Comparison of ENCODE assay signal across 10 cellular contexts in the genomic region with DNA sequence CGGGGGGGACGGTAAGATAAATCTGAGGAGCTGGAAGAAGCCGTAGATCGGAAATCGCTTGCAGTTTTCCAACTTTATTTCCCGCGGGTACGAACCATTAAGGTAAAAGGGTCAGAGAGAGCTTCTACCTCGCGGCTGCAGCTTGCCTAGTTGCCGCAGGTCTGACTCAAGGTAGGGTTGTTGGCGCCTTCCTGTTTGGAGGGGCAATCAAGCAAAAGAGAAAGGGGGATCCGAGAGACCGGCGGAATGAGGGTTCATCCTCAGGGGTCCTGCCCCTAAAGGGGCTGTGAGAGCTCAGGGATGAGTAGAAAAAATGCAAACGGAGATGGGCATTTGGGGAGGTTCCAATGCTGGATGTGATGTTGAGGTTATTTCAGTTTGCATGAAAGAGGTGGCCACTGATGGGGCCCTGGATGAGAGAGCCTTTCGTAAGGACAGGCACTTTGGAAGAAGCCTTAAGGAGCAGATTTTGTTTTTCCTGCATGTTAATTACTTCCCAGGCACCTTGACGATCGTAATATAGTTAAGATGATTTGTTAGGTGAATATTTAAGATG. TPM values are rescaled to one million over a fixed set of nuclear protein-coding genes. Genes with fewer than 3 reads are reported as not detected.
A peak's percentile ranks its signal among the peaks of the same experiment; 100 is the strongest.
DNase-seq lines count a peak whose midpoint lies in the region; ATAC-seq and TF ChIP-seq lines count a peak whose summit lies in the region.
"Had no signal": no experiment of that assay in that cellular context is flagged by ENCODE, and none has a peak within 500 bp of the region (broad histone marks: within the 10 kb centered on the region; RNA-seq: fewer than 3 reads in every experiment).

No MANE protein-coding gene starts in this region.

- H3K36me3 Mint-ChIP-seq in activated CD4-positive, alpha-beta memory T cell treated with anti-CD3 and anti-CD28 coated beads for 36 hours = no peaks in the 10 kb centered on the region
- H3K36me3 Mint-ChIP-seq in activated CD4-positive, alpha-beta memory T cell treated with anti-CD3 and anti-CD28 coated beads, Interleukin-2, amount 10 ng/mL, durations not matched to agents 7 days and 5 days (ENCODE audit: low read depth) = no peaks in the 10 kb centered on the region
- H3K36me3 Mint-ChIP-seq in brain = no peaks in the 10 kb centered on the region
- H3K36me3 Mint-ChIP-seq: CD4-positive, CD25-positive, alpha-beta regulatory T cell had no signal

- no peak for ATAC-seq in GM21529 (IDR thresholded peaks at IDR 0.05; ENCODE audit: unreplicated experiment)

- H3K9ac ChIP-seq in mesenchymal stem cell (ENCODE audit: low read length) = no peak overlapping the region

- no peaks in the 10 kb centered on the region for H3K79me1 ChIP-seq in mesenchymal stem cell (replicated peaks; ENCODE audit: low read length, poor library complexity, severe bottlenecking)

- CTCF ChIA-PET in activated CD4-positive, alpha-beta memory T cell treated with anti-CD3 and anti-CD28 coated beads for 36 hours (lab: Charles Lee) = no interaction called here
- CTCF ChIA-PET in activated CD4-positive, alpha-beta memory T cell treated with anti-CD3 and anti-CD28 coated beads, Interleukin-2, amount 10 ng/mL, durations not matched to agents 7 days and 5 days (lab: Charles Lee) = no interaction called here

- peaks cover 58% of the 10 kb centered on the region for H3K27me3 Mint-ChIP-seq in activated CD4-positive, alpha-beta memory T cell treated with anti-CD3 and anti-CD28 coated beads for 36 hours
- H3K27me3 Mint-ChIP-seq in activated CD4-positive, alpha-beta memory T cell treated with anti-CD3 and anti-CD28 coated beads, Interleukin-2, amount 10 ng/mL, durations not matched to agents 7 days and 5 days = peaks cover 65% of the 10 kb centered on the region
- H3K27me3 Mint-ChIP-seq in brain = peaks cover 58% of the 10 kb centered on the region

- H2BK12ac ChIP-seq in mesenchymal stem cell (ENCODE audit: low read length in 2 of 2) = no peak overlapping the region

- H3K27ac Mint-ChIP-seq in activated CD4-positive, alpha-beta memory T cell treated with anti-CD3 and anti-CD28 coated beads for 36 hours = no peak overlapping the region
- no peak overlapping the region for H3K27ac Mint-ChIP-seq in activated CD4-positive, alpha-beta memory T cell treated with anti-CD3 and anti-CD28 coated beads, Interleukin-2, amount 10 ng/mL, durations not matched to agents 7 days and 5 days
- no peak overlapping the region for H3K27ac Mint-ChIP-seq in brain

- H3K4ac ChIP-seq in mesenchymal stem cell (ENCODE audit: low read depth in 1 of 2, low read length in 2 of 2) = no peak overlapping the region

- peak overlapping the region; percentile 9 for H3K4me3 Mint-ChIP-seq in activated CD4-positive, alpha-beta memory T cell treated with anti-CD3 and anti-CD28 coated beads for 36 hours
- H3K4me3 Mint-ChIP-seq in activated CD4-positive, alpha-beta memory T cell treated with anti-CD3 and anti-CD28 coated beads, Interleukin-2, amount 10 ng/mL, durations not matched to agents 7 days and 5 days = no peak overlapping the region
- H3K4me3 Mint-ChIP-seq in brain = peak overlapping the region; percentile 69 to 86 (median 79)

- H3K18ac ChIP-seq in mesenchymal stem cell (ENCODE audit: low read depth in 1 of 2, low read length in 2 of 2) = no peak overlapping the region

- no peaks in the 10 kb centered on the region for H3K36me3 ChIP-seq in mesenchymal stem cell (ENCODE audit: control insufficient read depth in 1 of 2, insufficient read depth in 2 of 2, low read depth in 1 of 2, low read length in 2 of 2)
- H3K36me3 ChIP-seq in tibial artery = no peaks in the 10 kb centered on the region
- H3K36me3 ChIP-seq in BE2C = no peaks in the 10 kb centered on the region

- intact Hi-C loops in activated CD4-positive, alpha-beta memory T cell treated with anti-CD3 and anti-CD28 coated beads for 36 hours (cut with micrococcal nuclease) = loop anchor here (10.0 kb wide), 1 partner anchor 201 kb away; no protein-coding TSS in a partner anchor
- intact Hi-C loops in tibial artery (cut with DNase I; ENCODE audit: low total_unique reads) = no loop called here

- no peak overlapping the region for H2AFZ ChIP-seq in mesenchymal stem cell (ENCODE audit: low read depth, low read length)

- H3K9me3 ChIP-seq in mesenchymal stem cell (ENCODE audit: control insufficient read depth, low read length) (no peaks in the 10 kb centered on the region), tibial artery (no peaks in the 10 kb centered on the region), BE2C (no peaks in the 10 kb centered on the region)

- H3K4me3 ChIP-seq in mesenchymal stem cell (ENCODE audit: insufficient read depth in 1 of 2, low read depth in 1 of 2, low read length in 2 of 2) (peak overlapping the region in 1 of 2 experiments; percentile 75), tibial artery (peak overlapping the region; percentile 28 to 40), BE2C (ENCODE audit: low read depth, low read length) (no peak overlapping the region)

- no peak overlapping the region for H2BK120ac ChIP-seq in mesenchymal stem cell (ENCODE audit: low read depth, low read length)

- H2BK15ac ChIP-seq in mesenchymal stem cell (ENCODE audit: low read depth, poor library complexity, severe bottlenecking) = no peak overlapping the region

- H3K27ac ChIP-seq in mesenchymal stem cell (ENCODE audit: low read length, poor library complexity, severe bottlenecking) (no peak overlapping the region), tibial artery (no peak overlapping the region)

- no peaks in the 10 kb centered on the region for H3K9me3 Mint-ChIP-seq in activated CD4-positive, alpha-beta memory T cell treated with anti-CD3 and anti-CD28 coated beads for 36 hours
- H3K9me3 Mint-ChIP-seq in activated CD4-positive, alpha-beta memory T cell treated with anti-CD3 and anti-CD28 coated beads, Interleukin-2, amount 10 ng/mL, durations not matched to agents 7 days and 5 days = no peaks in the 10 kb centered on the region
- peaks cover 0 to 2% (median 0%) of the 10 kb centered on the region in 5 experiments for H3K9me3 Mint-ChIP-seq in brain

- no peak overlapping the region for H4K8ac ChIP-seq in mesenchymal stem cell (ENCODE audit: low read length)

- DNase-seq in activated CD4-positive, alpha-beta memory T cell treated with anti-CD3 and anti-CD28 coated beads for 36 hours = peak; percentile 9
- DNase-seq in activated CD4-positive, alpha-beta memory T cell treated with anti-CD3 and anti-CD28 coated beads, Interleukin-2, amount 10 ng/mL, durations not matched to agents 7 days and 5 days = no peak
- DNase-seq in mesenchymal stem cell = no peak
- DNase-seq in tibial artery = no peak
- no peak for DNase-seq in HuH-7 (ENCODE audit: low spot score)
- no peak for DNase-seq in BE2C
- DNase-seq: CD4-positive, CD25-positive, alpha-beta regulatory T cell; MM.1S had no signal

- H3K14ac ChIP-seq in mesenchymal stem cell (ENCODE audit: low read length in 2 of 2) = no peak overlapping the region

- POLR2A ChIA-PET in activated CD4-positive, alpha-beta memory T cell treated with anti-CD3 and anti-CD28 coated beads for 36 hours (lab: Charles Lee) = interaction anchor here (0.6 kb wide), 1 partner anchor 30 kb away, joined by 3 read pairs; no protein-coding TSS in a partner anchor
- POLR2A ChIA-PET in activated CD4-positive, alpha-beta memory T cell treated with anti-CD3 and anti-CD28 coated beads, Interleukin-2, amount 10 ng/mL, durations not matched to agents 7 days and 5 days (lab: Charles Lee) = no interaction called here

- TF ChIP-seq CTCF in brain (conservative IDR thresholded peaks at IDR 0.05) (no peak), tibial artery (IDR thresholded peaks at IDR 0.05) (no peak), BE2C (IDR thresholded peaks at IDR 0.05; ENCODE audit: low read depth, low read length) (no peak)

- H2AK5ac ChIP-seq in mesenchymal stem cell (ENCODE audit: low read length, severe bottlenecking) = no peak overlapping the region

- no peak overlapping the region for H3K23ac ChIP-seq in mesenchymal stem cell (ENCODE audit: low read length in 2 of 2)

- peaks cover 9% of the 10 kb centered on the region for H3K4me1 ChIP-seq in mesenchymal stem cell (ENCODE audit: control insufficient read depth, insufficient read depth, low read depth, low read length)
- peaks cover 0 to 11% (median 10%) of the 10 kb centered on the region in 4 donors for H3K4me1 ChIP-seq in tibial artery
- H3K4me1 ChIP-seq in BE2C = no peaks in the 10 kb centered on the region

- WGBS in mesenchymal stem cell = 5% methylated on average over 17 of the region's 19 CpGs

- no peak overlapping the region for H2BK5ac ChIP-seq in mesenchymal stem cell (ENCODE audit: low read depth, low read length, poor library complexity, severe bottlenecking)

- H3K4me2 ChIP-seq in mesenchymal stem cell (ENCODE audit: low read length, poor library complexity, severe bottlenecking) = peak overlapping the region; percentile 86

- H4K91ac ChIP-seq in mesenchymal stem cell (ENCODE audit: low read length) = no peak overlapping the region

- peaks cover 27% of the 10 kb centered on the region for H3K4me1 Mint-ChIP-seq in activated CD4-positive, alpha-beta memory T cell treated with anti-CD3 and anti-CD28 coated beads for 36 hours (ENCODE audit: low read depth)
- H3K4me1 Mint-ChIP-seq in activated CD4-positive, alpha-beta memory T cell treated with anti-CD3 and anti-CD28 coated beads, Interleukin-2, amount 10 ng/mL, durations not matched to agents 7 days and 5 days = peaks cover 8% of the 10 kb centered on the region
- peaks cover 11% of the 10 kb centered on the region for H3K4me1 Mint-ChIP-seq in brain

- H3K27me3 ChIP-seq in mesenchymal stem cell (ENCODE audit: control insufficient read depth in 1 of 2, insufficient read depth in 1 of 2, low read length in 2 of 2) = peaks cover 29 to 49% of the 10 kb centered on the region in 2 experiments
- H3K27me3 ChIP-seq in tibial artery = peaks cover 0 to 28% of the 10 kb centered on the region in 2 donors
- H3K27me3 ChIP-seq in BE2C = peaks cover 41% of the 10 kb centered on the region

RNA-seq across cellular contexts. Expression of gene HTR1F, which starts 0.9 kb away (rescaled TPM):
- not detected for total RNA-seq in activated CD4-positive, alpha-beta memory T cell treated with anti-CD3 and anti-CD28 coated beads for 36 hours
- not detected for total RNA-seq in activated CD4-positive, alpha-beta memory T cell treated with anti-CD3 and anti-CD28 coated beads, Interleukin-2, amount 10 ng/mL, durations not matched to agents 7 days and 5 days
- polyA plus RNA-seq in brain (ENCODE audit: insufficient read depth, low read depth, low replicate concordance) = not detected
- not detected for polyA plus RNA-seq in mesenchymal stem cell (2013, experiment 1 of 2)
- not detected for polyA plus RNA-seq in mesenchymal stem cell (2013, experiment 2 of 2)
- polyA plus RNA-seq in BE2C (2012; ENCODE audit: insufficient read depth, insufficient read length, low read depth) = not detected
- polyA plus RNA-seq: CD4-positive, CD25-positive, alpha-beta regulatory T cell had no signal
